Comparison of ENCODE assay signal across 15 cellular contexts in the genomic region with DNA sequence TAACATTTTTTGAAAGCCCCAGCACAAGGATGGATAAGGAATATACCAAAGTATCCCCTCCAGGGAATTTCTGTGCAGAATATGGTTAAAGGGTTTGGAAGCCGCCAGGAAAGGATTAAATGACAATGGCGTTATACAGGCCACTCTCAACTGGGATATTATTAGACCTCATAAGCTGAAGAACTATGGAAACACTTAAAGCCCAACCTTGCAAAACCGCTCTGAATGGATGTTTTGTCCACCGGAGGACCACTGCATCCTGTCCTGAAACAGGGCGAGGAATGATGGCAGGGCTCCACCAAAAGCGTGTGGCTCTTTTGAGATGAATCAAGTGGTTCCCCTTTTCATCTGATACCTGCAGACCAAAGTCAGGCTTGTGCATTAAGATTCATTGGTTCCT. TPM values are rescaled to one million over a fixed set of nuclear protein-coding genes. Genes with fewer than 3 reads are reported as not detected.
DNase-seq lines count a peak whose midpoint lies in the region; ATAC-seq and TF ChIP-seq lines count a peak whose summit lies in the region.
"Had no signal": no experiment of that assay in that cellular context is flagged by ENCODE, and none has a peak within 500 bp of the region (broad histone marks: within the 10 kb centered on the region; RNA-seq: fewer than 3 reads in every experiment).

No MANE protein-coding gene starts in this region.

- in situ Hi-C loops in HAP-1 (cut with MboI; ENCODE audit: low sequenced_read_pairs) (no loop called here), SK-MEL-5 (cut with HindIII; ENCODE audit: low pct_unique_long_range_greater_than_20kb, low sequenced_read_pairs) (no loop called here)

- intact Hi-C loops in left cardiac atrium (cut with DNase I), result no loop called here

- H3K27me3 ChIP-seq in cardiac muscle cell, result no peaks in the 10 kb centered on the region
- no peaks in the 10 kb centered on the region for H3K27me3 ChIP-seq in HAP-1 (ENCODE audit: low read depth)
- H3K27me3 ChIP-seq: BE2C had no signal

- DNase-seq in cardiac muscle cell (ENCODE audit: low read depth in 1 of 2, low spot score in 1 of 2) (peak in 1 of 2 donors; percentile 35), left cardiac atrium (no peak), HAP-1 (ENCODE audit: low spot score in 2 of 2) (peak; percentile 68 to 80), SK-MEL-5 (ENCODE audit: low read depth, low spot score) (peak; percentile 88), foreskin melanocyte (peak; percentile 85), NOMO-1 treated with dmso at 0.1 percent for 144 hours (lab: John Stamatoyannopoulos, UW; ENCODE audit: unreplicated experiment) (no peak), hypothalamus (lab: John Stamatoyannopoulos, UW) (no peak), NCI-H748 treated with DMSO at 0.1 percent for 48 hours (lab: John Stamatoyannopoulos, UW) (no peak)
- DNase-seq: BE2C; CD8-positive, alpha-beta memory T cell; DMS53; GF-D8 had no signal

- H3K4me3 ChIP-seq in cardiac muscle cell, result no peak overlapping the region
- no peak overlapping the region for H3K4me3 ChIP-seq in HAP-1
- H3K4me3 ChIP-seq: A549 had no signal

- no peak for ATAC-seq in left cardiac atrium
- ATAC-seq: A549, HCT116 had no signal

- TF ChIP-seq CTCF in cardiac muscle cell (IDR thresholded peaks at IDR 0.05; ENCODE audit: low read depth, low read length), result no peak

- H3K27ac ChIP-seq in cardiac muscle cell, result peak overlapping the region; percentile 51
- H3K27ac ChIP-seq: A549, C4-2B had no signal

- H3K9me3 ChIP-seq in cardiac muscle cell (ENCODE audit: low read depth) (no peaks in the 10 kb centered on the region), HAP-1 (no peaks in the 10 kb centered on the region)
- H3K9me3 ChIP-seq: A549, BE2C had no signal

- peaks cover 56% of the 10 kb centered on the region for H3K4me1 ChIP-seq in cardiac muscle cell (ENCODE audit: low read depth)
- H3K4me1 ChIP-seq in HAP-1, result peaks cover 12% of the 10 kb centered on the region
- H3K4me1 ChIP-seq: A549, BE2C had no signal

- H3K36me3 ChIP-seq in cardiac muscle cell (peaks cover 4% of the 10 kb centered on the region), HAP-1 (replicated peaks) (no peaks in the 10 kb centered on the region)
- H3K36me3 ChIP-seq: BE2C had no signal

RNA-seq across cellular contexts. Expression of a gene that starts 32.4 kb away (rescaled TPM):
- total RNA-seq in cardiac muscle cell, result 9.2 and 17.0 TPM in 2 replicates
- polyA plus RNA-seq in cardiac muscle cell, result 5.8 and 11.3 TPM in 2 replicates
- 1 to 10 TPM; 5.7 to 7.0 TPM for total RNA-seq in left cardiac atrium
- 1.8 and 2.6 TPM in 2 replicates for total RNA-seq in SK-MEL-5 (2014; rRNA removed; shearing (Covaris generic))
- 8.7 and 16.7 TPM in 2 replicates for polyA plus RNA-seq in SK-MEL-5 (2015; cell fraction: cytosol; rRNA removed)
- polyA plus RNA-seq in SK-MEL-5 (2015; cell fraction: nucleus; rRNA removed), result 5.9 and 11.6 TPM in 2 replicates

Comparison
In these comparisons a context has a peak if more than half of its experiments do, and no peak if none do; other contexts are left out.
1. DNase-seq: peak in HAP-1 (2 of 2), SK-MEL-5 (single experiment) and foreskin melanocyte (single experiment); none in left cardiac atrium (single experiment), NOMO-1 treated with dmso at 0.1 percent for 144 hours (single experiment), hypothalamus (0 of 51) and NCI-H748 treated with DMSO at 0.1 percent for 48 hours (single experiment).